ENCODE assay signal across 8 cellular contexts in genomic region chr14:70707138-70708038, GRCh38.
DNase-seq lines count a peak whose midpoint lies in the region; ATAC-seq, FAIRE-seq and TF ChIP-seq lines count a peak whose summit lies in the region.

No MANE protein-coding gene starts in this region.

- no peaks in the 10 kb centered on the region for H3K9me3 ChIP-seq in HUES6 (ENCODE audit: control insufficient read depth, insufficient read depth, low read depth, low read length)
- H3K9me3 ChIP-seq in upper lobe of right lung = no peaks in the 10 kb centered on the region
- H3K9me3 ChIP-seq in right atrium auricular region = no peaks in the 10 kb centered on the region

- FAIRE-seq in bronchial epithelial cell (lab: Jason Lieb, UNC) = peak; percentile 18

- H3K27me3 ChIP-seq in HUES6 (ENCODE audit: control insufficient read depth, insufficient read depth, low read length) (no peaks in the 10 kb centered on the region), bronchial epithelial cell (ENCODE audit: control insufficient read depth, insufficient read depth, low read length) (no peaks in the 10 kb centered on the region), upper lobe of right lung (no peaks in the 10 kb centered on the region), right atrium auricular region (no peaks in the 10 kb centered on the region)

- peaks cover 46% of the 10 kb centered on the region for H3K4me1 ChIP-seq in HUES6 (ENCODE audit: control insufficient read depth, insufficient read depth, low read length)
- no peaks in the 10 kb centered on the region for H3K4me1 ChIP-seq in upper lobe of right lung
- no peaks in the 10 kb centered on the region for H3K4me1 ChIP-seq in right atrium auricular region

- H3K27ac ChIP-seq in HUES6 (ENCODE audit: low read depth, low read length) (peak overlapping the region; percentile 34; the same call in 1 of the 2 replicates), upper lobe of right lung (no peak overlapping the region), right atrium auricular region (no peak overlapping the region)

- intact Hi-C loops in upper lobe of right lung (cut with DNase I) = no loop called here

- peak; percentile 88 for DNase-seq in GM12865 (ENCODE audit: low read depth)
- peak; percentile 94 for DNase-seq in bronchial epithelial cell (ENCODE audit: low read depth)
- no peak for DNase-seq in upper lobe of right lung
- DNase-seq in right atrium auricular region (ENCODE audit: low spot score) = no peak
- no peak for DNase-seq in activated CD4-positive, CD25-positive, alpha-beta regulatory T cell treated with anti-CD3 and anti-CD28 coated beads, Interleukin-2, amount 50 U/mL, for 72 hours
- DNase-seq in activated T-cell treated with anti-CD3 and anti-CD28 coated beads, Interleukin-2, amount 50 U/mL, for 1 hour = no peak

- H3K4me3 ChIP-seq in GM12865 (ENCODE audit: low read depth, low read length) (no peak overlapping the region), HUES6 (ENCODE audit: low read depth, low read length) (no peak overlapping the region), bronchial epithelial cell (ENCODE audit: low read depth, low read length) (no peak overlapping the region), upper lobe of right lung (no peak overlapping the region), right atrium auricular region (no peak overlapping the region)

- H3K36me3 ChIP-seq in HUES6 (ENCODE audit: control insufficient read depth, insufficient read depth, low read length) (no peaks in the 10 kb centered on the region), bronchial epithelial cell (ENCODE audit: control insufficient read depth, insufficient read depth, low read length) (no peaks in the 10 kb centered on the region), upper lobe of right lung (no peaks in the 10 kb centered on the region), right atrium auricular region (no peaks in the 10 kb centered on the region)

- TF ChIP-seq CTCF in GM12865 (IDR thresholded peaks at IDR 0.05; ENCODE audit: insufficient read depth, low read depth, low read length, missing control alignments) (no peak), bronchial epithelial cell (IDR thresholded peaks at IDR 0.05; ENCODE audit: insufficient read depth, low read length, severe bottlenecking) (no peak), upper lobe of right lung (IDR thresholded peaks at IDR 0.05) (no peak), right atrium auricular region (IDR thresholded peaks at IDR 0.05) (no peak)

- H3K9ac ChIP-seq in HUES6 (ENCODE audit: low read length) = no peak overlapping the region

- ATAC-seq in GM21526 (IDR thresholded peaks at IDR 0.05; ENCODE audit: low FRiP score, unreplicated experiment) (peak; percentile 66), upper lobe of right lung (peak; percentile 69)

Comparison
In these comparisons a context has a peak if more than half of its experiments do, and no peak if none do; other contexts are left out.
1. DNase-seq: peak in GM12865 (single experiment) and bronchial epithelial cell (single experiment); none in upper lobe of right lung (single experiment), right atrium auricular region (single experiment), activated CD4-positive, CD25-positive, alpha-beta regulatory T cell treated with anti-CD3 and anti-CD28 coated beads, Interleukin-2, amount 50 U/mL, for 72 hours (single experiment) and activated T-cell treated with anti-CD3 and anti-CD28 coated beads, Interleukin-2, amount 50 U/mL, for 1 hour (single experiment).